ENCODE assay signal across 15 cellular contexts in genomic region chr4:72875138-72875537, GRCh38.
A peak's percentile ranks its signal among the peaks of the same experiment; 100 is the strongest.
DNase-seq lines count a peak whose midpoint lies in the region; ATAC-seq and TF ChIP-seq lines count a peak whose summit lies in the region.
"Had no signal": no experiment of that assay in that cellular context is flagged by ENCODE, and none has a peak within 500 bp of the region (broad histone marks: within the 10 kb centered on the region; RNA-seq: fewer than 3 reads in every experiment).

No MANE protein-coding gene starts in this region.

- H3K4me3 ChIP-seq in heart left ventricle (no peak overlapping the region), gastroesophageal sphincter (no peak overlapping the region), gastrocnemius medialis (no peak overlapping the region), right lobe of liver (no peak overlapping the region)
- H3K4me3 ChIP-seq: BLaER1 treated with 17β-estradiol and CSF1 and Interleukin-3, amounts not matched to agents 10 nM and 100 nM; GM12878; GM23248; HAP-1 had no signal

- H3K27ac ChIP-seq in heart left ventricle, result peak overlapping the region in 2 of 12 donors; percentile 21 to 24
- H3K27ac ChIP-seq in gastroesophageal sphincter, result no peak overlapping the region
- H3K27ac ChIP-seq in gastrocnemius medialis, result no peak overlapping the region
- H3K27ac ChIP-seq in right lobe of liver, result no peak overlapping the region
- H3K27ac ChIP-seq: BLaER1 treated with 17β-estradiol and CSF1 and Interleukin-3, amounts not matched to agents 10 nM and 100 nM; GM23248 had no signal

- no peak for TF ChIP-seq CTCF in heart left ventricle (IDR thresholded peaks at IDR 0.05)
- TF ChIP-seq CTCF in gastroesophageal sphincter (IDR thresholded peaks at IDR 0.05), result no peak
- TF ChIP-seq CTCF in gastrocnemius medialis (IDR thresholded peaks at IDR 0.05 in 4 of 5, conservative IDR thresholded peaks at IDR 0.05 in 1 of 5), result no peak
- TF ChIP-seq CTCF in right lobe of liver (IDR thresholded peaks at IDR 0.05), result no peak

- no peak for TF ChIP-seq EP300 in gastroesophageal sphincter (IDR thresholded peaks at IDR 0.05)

- peak; percentile 50 for ATAC-seq in left ventricle myocardium superior
- no peak for ATAC-seq in heart left ventricle
- peak; percentile 74 for ATAC-seq in gastroesophageal sphincter
- ATAC-seq in gastrocnemius medialis, result peak; percentile 49 to 56
- ATAC-seq in right lobe of liver, result no peak
- ATAC-seq in GM19324 (IDR thresholded peaks at IDR 0.05; ENCODE audit: low FRiP score, unreplicated experiment), result no peak
- ATAC-seq: CD8-positive, alpha-beta T cell; GM12878; HepG2 had no signal

- WGBS in heart left ventricle, 4 donors, result 32 to 44% (median 39%) methylated on average over 1 of the region's 1 CpG
- 9 to 38% methylated on average over 1 of the region's 1 CpG for WGBS in gastroesophageal sphincter (ENCODE audit: low coverage in 1 of 2), 2 donors
- 22% methylated on average over 1 of the region's 1 CpG for WGBS in right lobe of liver (ENCODE audit: insufficient coverage, low coverage, low lambda C conversion rate, missing lambda C conversion rate)

- in situ Hi-C loops in gastrocnemius medialis (cut with MboI; ENCODE audit: low sequenced_read_pairs in 4 of 4), result no loop called here

- intact Hi-C loops in left ventricle myocardium superior (cut with micrococcal nuclease), result no loop called here
- intact Hi-C loops in heart left ventricle (cut with DNase I), result no loop called here
- intact Hi-C loops in gastrocnemius medialis (cut with DNase I; ENCODE audit: low total_unique reads), result no loop called here
- intact Hi-C loops in right lobe of liver (cut with DNase I), result no loop called here

- no peaks in the 10 kb centered on the region for H3K36me3 ChIP-seq in heart left ventricle
- no peaks in the 10 kb centered on the region for H3K36me3 ChIP-seq in gastroesophageal sphincter
- no peaks in the 10 kb centered on the region for H3K36me3 ChIP-seq in gastrocnemius medialis
- H3K36me3 ChIP-seq in right lobe of liver, result no peaks in the 10 kb centered on the region
- H3K36me3 ChIP-seq: BLaER1 treated with 17β-estradiol and CSF1 and Interleukin-3, amounts not matched to agents 10 nM and 100 nM; HAP-1 had no signal

- H3K9me3 ChIP-seq in heart left ventricle (peaks cover 0 to 15% (median 0%) of the 10 kb centered on the region in 12 donors), gastroesophageal sphincter (peaks cover 0 to 5% (median 0%) of the 10 kb centered on the region in 3 donors), gastrocnemius medialis (no peaks in the 10 kb centered on the region), right lobe of liver (peaks cover 0 to 5% (median 0%) of the 10 kb centered on the region in 4 donors)
- H3K9me3 ChIP-seq: HAP-1 had no signal

- H3K27me3 ChIP-seq in heart left ventricle (no peaks in the 10 kb centered on the region), gastroesophageal sphincter (no peaks in the 10 kb centered on the region), gastrocnemius medialis (no peaks in the 10 kb centered on the region), right lobe of liver (no peaks in the 10 kb centered on the region)
- H3K27me3 ChIP-seq: BLaER1 treated with 17β-estradiol and CSF1 and Interleukin-3, amounts not matched to agents 10 nM and 100 nM had no signal

- DNase-seq in left ventricle myocardium superior (no peak), heart left ventricle (no peak), gastrocnemius medialis (no peak), islet precursor cell (no peak), right lobe of liver (no peak)
- DNase-seq: Calu3; CD8-positive, alpha-beta T cell; DMS79 treated with DMSO at 0.1 percent for 48 hours; GM23248 had no signal

- H3K4me1 ChIP-seq in heart left ventricle, result peaks cover 0 to 6% (median 0%) of the 10 kb centered on the region in 12 donors
- H3K4me1 ChIP-seq in gastroesophageal sphincter, result no peaks in the 10 kb centered on the region
- H3K4me1 ChIP-seq in gastrocnemius medialis, result no peaks in the 10 kb centered on the region
- H3K4me1 ChIP-seq in right lobe of liver, result no peaks in the 10 kb centered on the region
- H3K4me1 ChIP-seq: BLaER1 treated with 17β-estradiol and CSF1 and Interleukin-3, amounts not matched to agents 10 nM and 100 nM; HAP-1 had no signal

- TF ChIP-seq POLR2A in heart left ventricle (IDR thresholded peaks at IDR 0.05) (no peak), gastroesophageal sphincter (IDR thresholded peaks at IDR 0.05) (no peak), gastrocnemius medialis (IDR thresholded peaks at IDR 0.05) (no peak), right lobe of liver (IDR thresholded peaks at IDR 0.05) (no peak)

Comparison
In these comparisons a context has a peak if more than half of its experiments do, and no peak if none do; other contexts are left out.
1. ATAC-seq: peak in left ventricle myocardium superior (single experiment), gastroesophageal sphincter (single experiment) and gastrocnemius medialis (2 of 2); none in heart left ventricle (0 of 4), right lobe of liver (0 of 4) and GM19324 (single experiment).